7 cellular contexts compared by ENCODE assay signal in genomic region chr7:149370790-149371189, GRCh38.
"Had no signal": no experiment of that assay in that cellular context is flagged by ENCODE, and none has a peak within 500 bp of the region (broad histone marks: within the 10 kb centered on the region; RNA-seq: fewer than 3 reads in every experiment).

No MANE protein-coding gene starts in this region.

- ATAC-seq: HCT116 had no signal

- H2AFZ ChIP-seq: GM23248 had no signal

- H3K4me3 ChIP-seq: GM23248, HAP-1 had no signal

- DNase-seq: GM23248, GOT3, H7, HFFc6, IMR-90 had no signal

- H3K4me1 ChIP-seq: HAP-1 had no signal

- H3K27ac ChIP-seq: GM23248 had no signal

- H3K36me3 ChIP-seq: HAP-1 had no signal

- H3K9me3 ChIP-seq: HAP-1 had no signal
